ENCODE assay signal across 1 cellular context in the genomic region with DNA sequence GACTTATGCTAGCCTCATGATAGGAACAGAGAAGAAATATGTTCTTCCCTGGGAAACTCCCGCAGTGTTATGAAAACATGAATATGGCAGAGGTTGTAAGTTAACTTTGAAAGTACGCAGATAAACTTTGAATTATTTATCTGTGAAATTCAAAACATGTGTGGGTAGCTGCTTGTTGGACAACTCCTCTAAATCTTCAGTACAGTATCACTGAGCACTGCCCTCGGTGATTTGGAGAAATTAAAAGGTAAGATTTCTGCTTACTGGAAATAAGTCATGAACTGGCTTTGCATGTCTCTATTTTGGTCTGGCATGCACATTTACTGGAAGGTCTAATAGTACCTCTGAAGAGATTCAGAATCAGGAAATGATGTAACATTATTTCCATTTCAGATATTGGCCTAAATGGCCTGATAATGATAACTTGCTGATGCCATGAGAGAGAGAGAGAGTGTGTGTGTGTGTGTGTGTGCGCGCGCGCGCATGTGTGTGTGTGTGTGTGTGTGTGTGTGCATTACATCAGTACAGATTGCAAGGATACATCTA.
TF ChIP-seq lines count a peak whose summit lies in the region.

No MANE protein-coding gene starts in this region.

TF ChIP-seq in IMR-90, 13 proteins besides CTCF, POLR2A, EP300 and RAD21 (continued from another document):
- TF ChIP-seq, protein P1, sequence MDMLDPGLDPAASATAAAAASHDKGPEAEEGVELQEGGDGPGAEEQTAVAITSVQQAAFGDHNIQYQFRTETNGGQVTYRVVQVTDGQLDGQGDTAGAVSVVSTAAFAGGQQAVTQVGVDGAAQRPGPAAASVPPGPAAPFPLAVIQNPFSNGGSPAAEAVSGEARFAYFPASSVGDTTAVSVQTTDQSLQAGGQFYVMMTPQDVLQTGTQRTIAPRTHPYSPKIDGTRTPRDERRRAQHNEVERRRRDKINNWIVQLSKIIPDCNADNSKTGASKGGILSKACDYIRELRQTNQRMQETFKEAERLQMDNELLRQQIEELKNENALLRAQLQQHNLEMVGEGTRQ (IDR thresholded peaks at IDR 0.05; ENCODE audit: low read depth, low read length) = no peak
- TF ChIP-seq RFX5 (IDR thresholded peaks at IDR 0.05; ENCODE audit: low read depth, low read length) (no peak), NFE2L2 (IDR thresholded peaks at IDR 0.05; ENCODE audit: low read depth, low read length) (no peak)
